In the genomic region with DNA sequence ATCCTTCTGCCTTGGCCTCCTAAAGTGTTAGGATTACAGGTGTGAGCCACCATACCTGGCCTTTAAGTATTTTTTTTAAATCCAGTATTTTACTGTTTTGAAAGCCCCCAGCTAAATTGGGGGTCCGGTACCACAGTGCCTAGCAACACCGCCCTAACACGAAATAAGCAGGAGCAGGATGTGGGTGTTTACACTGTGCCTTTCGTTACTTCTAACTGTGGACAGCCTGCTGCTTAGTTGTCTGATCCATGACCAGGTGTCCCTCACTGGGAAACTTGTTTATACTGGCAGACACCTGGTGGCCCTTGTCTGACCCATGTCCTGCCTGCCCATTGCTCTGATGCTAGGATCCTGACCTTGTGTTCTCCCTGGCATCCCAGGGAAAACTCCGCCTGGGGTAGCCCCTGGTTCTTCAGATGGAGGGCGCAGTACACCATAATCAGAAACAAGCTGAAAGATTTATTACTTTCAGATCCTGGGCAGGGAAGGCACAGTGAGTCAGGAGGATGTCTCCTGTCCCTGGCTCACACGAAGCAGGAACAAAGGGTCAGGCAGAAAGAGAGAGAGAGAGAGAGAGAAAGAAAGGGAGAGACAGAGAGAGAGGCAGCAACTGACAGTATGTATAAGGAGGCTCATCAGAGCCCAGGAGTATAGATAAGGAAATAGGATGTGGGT, we compare ENCODE assay signal across 16 cellular contexts.
"Had no signal": no experiment of that assay in that cellular context is flagged by ENCODE, and none has a peak within 500 bp of the region (broad histone marks: within the 10 kb centered on the region; RNA-seq: fewer than 3 reads in every experiment).

No MANE protein-coding gene starts in this region.

- ATAC-seq: esophagus mucosa; natural killer cell treated with Interleukin-12 subunit alpha and Interleukin-12 subunit beta and Interleukin-15 and Interleukin-18, amount 100 ng/mL, for 72 hours had no signal

- H3K36me3 Mint-ChIP-seq: memory B cell; natural killer cell treated with Interleukin-12 subunit alpha and Interleukin-12 subunit beta and Interleukin-15 and Interleukin-18, amount 100 ng/mL, for 72 hours; type B pancreatic cell had no signal

- H3K9me3 Mint-ChIP-seq: memory B cell; natural killer cell treated with Interleukin-12 subunit alpha and Interleukin-12 subunit beta and Interleukin-15 and Interleukin-18, amount 100 ng/mL, for 72 hours; stimulated activated naive CD8-positive, alpha-beta T cell treated with anti-CD3 and anti-CD28 coated beads, Interleukin-15, Interleukin-2, amounts not matched to agents 100 ng/mL and 50 ng/mL, for 24 hours had no signal

- H3K4me1 Mint-ChIP-seq: memory B cell had no signal

- H3K27me3 Mint-ChIP-seq: stimulated activated naive CD8-positive, alpha-beta T cell treated with anti-CD3 and anti-CD28 coated beads, Interleukin-15, Interleukin-2, amounts not matched to agents 100 ng/mL and 50 ng/mL, for 24 hours had no signal

- DNase-seq: activated CD4-positive, alpha-beta T cell treated with anti-CD3 and anti-CD28 coated beads, Interleukin-2, amount 10 ng/mL, durations not matched to agents 24 days and 14 days; activated CD4-positive, CD25-positive, alpha-beta regulatory T cell; activated CD8-positive, alpha-beta memory T cell treated with anti-CD3 and anti-CD28 coated beads for 24 hours; activated naive CD4-positive, alpha-beta T cell treated with Interleukin-2 at 50 U/mL for 16 hours; activated T-cell treated with anti-CD3 and anti-CD28 coated beads for 4 hours; anterior cingulate cortex; brain microvascular endothelial cell; left ventricle myocardium inferior had no signal

- H3K4me3 Mint-ChIP-seq: activated CD4-positive, alpha-beta T cell treated with anti-CD3 and anti-CD28 coated beads, Interleukin-2, amount 10 ng/mL, durations not matched to agents 24 days and 14 days; memory B cell; natural killer cell treated with Interleukin-12 subunit alpha and Interleukin-12 subunit beta and Interleukin-15 and Interleukin-18, amount 100 ng/mL, for 72 hours; stimulated activated naive CD8-positive, alpha-beta T cell treated with anti-CD3 and anti-CD28 coated beads, Interleukin-15, Interleukin-2, amounts not matched to agents 100 ng/mL and 50 ng/mL, for 24 hours; type B pancreatic cell had no signal

- H3K27ac Mint-ChIP-seq: activated CD4-positive, alpha-beta T cell treated with anti-CD3 and anti-CD28 coated beads, Interleukin-2, amount 10 ng/mL, durations not matched to agents 24 days and 14 days; memory B cell; natural killer cell treated with Interleukin-12 subunit alpha and Interleukin-12 subunit beta and Interleukin-15 and Interleukin-18, amount 100 ng/mL, for 72 hours; stimulated activated naive CD8-positive, alpha-beta T cell treated with anti-CD3 and anti-CD28 coated beads, Interleukin-15, Interleukin-2, amounts not matched to agents 100 ng/mL and 50 ng/mL, for 24 hours; type B pancreatic cell had no signal

- H3K4me3 ChIP-seq: left ventricle myocardium inferior, right atrium auricular region, skin epidermis, suprapubic skin had no signal
